In genomic region chr3:39978293-39978692, GRCh38 we compare ENCODE assay signal across 18 cellular contexts.
DNase-seq lines count a peak whose midpoint lies in the region; ATAC-seq, FAIRE-seq and TF ChIP-seq lines count a peak whose summit lies in the region.
"Had no signal": no experiment of that assay in that cellular context is flagged by ENCODE, and none has a peak within 500 bp of the region (broad histone marks: within the 10 kb centered on the region; RNA-seq: fewer than 3 reads in every experiment).

No MANE protein-coding gene starts in this region.

- H2AFZ ChIP-seq in HepG2 (ENCODE audit: low read length) (no peak overlapping the region), endothelial cell of umbilical vein (ENCODE audit: low read depth, low read length) (no peak overlapping the region), MM.1S (ENCODE audit: low read length) (no peak overlapping the region)

- H3K4me2 ChIP-seq in HepG2 (ENCODE audit: low read depth, low read length) = no peak overlapping the region
- no peak overlapping the region for H3K4me2 ChIP-seq in endothelial cell of umbilical vein (ENCODE audit: insufficient read depth, low read length)
- no peak overlapping the region for H3K4me2 ChIP-seq in MM.1S (ENCODE audit: low read depth, low read length)
- H3K4me2 ChIP-seq: BLaER1 had no signal

- BruUV-seq in HepG2 (replicated peaks; lab: Mats Ljungman, UMichigan) (no TSS peak), endothelial cell of umbilical vein (replicated peaks; lab: Mats Ljungman, UMichigan) (no TSS peak)

- H3F3A ChIP-seq in MM.1S (ENCODE audit: insufficient read depth, low read length) = no peaks in the 10 kb centered on the region

- H3K27me3 ChIP-seq in liver (ENCODE audit: control insufficient read depth in 4 of 4, insufficient read depth in 4 of 4, low read length in 3 of 4) (no peaks in the 10 kb centered on the region), HepG2 (ENCODE audit: control insufficient read depth in 1 of 2, insufficient read depth in 2 of 2, low read length in 2 of 2) (no peaks in the 10 kb centered on the region), endothelial cell of umbilical vein (ENCODE audit: control insufficient read depth in 2 of 2, insufficient read depth in 2 of 2, low read length in 2 of 2) (no peaks in the 10 kb centered on the region), MM.1S (replicated peaks; ENCODE audit: insufficient read depth, low read length) (no peaks in the 10 kb centered on the region)
- H3K27me3 ChIP-seq: BLaER1 had no signal

- intact Hi-C loops in HepG2 (cut with micrococcal nuclease; ENCODE audit: unreplicated experiment) = no loop called here
- intact Hi-C loops in endothelial cell of umbilical vein (cut with micrococcal nuclease) = loop anchor here (5.0 kb wide), 1 partner anchor 66 kb away; no protein-coding TSS in a partner anchor

- H3K79me2 ChIP-seq in HepG2 (ENCODE audit: insufficient read depth, low read length) = no peaks in the 10 kb centered on the region
- H3K79me2 ChIP-seq in endothelial cell of umbilical vein (ENCODE audit: control insufficient read depth, insufficient read depth, low read length) = no peaks in the 10 kb centered on the region
- no peaks in the 10 kb centered on the region for H3K79me2 ChIP-seq in MM.1S (ENCODE audit: low read length)

- dilution Hi-C loops in endothelial cell of umbilical vein (cut with MboI; ENCODE audit: extremely low pct_ligation_motif_present, low sequenced_read_pairs) = no loop called here

- H3K9me3 ChIP-seq in liver (ENCODE audit: control insufficient read depth in 4 of 4, low read length in 3 of 4) (no peaks in the 10 kb centered on the region), HepG2 (ENCODE audit: low read length) (no peaks in the 10 kb centered on the region), endothelial cell of umbilical vein (replicated peaks; ENCODE audit: control insufficient read depth, insufficient read depth, low read length) (no peaks in the 10 kb centered on the region), MM.1S (replicated peaks; ENCODE audit: insufficient read depth, low read length) (no peaks in the 10 kb centered on the region)
- H3K9me3 ChIP-seq: BLaER1, Caco-2 had no signal

- H3K36me3 ChIP-seq in liver (ENCODE audit: control insufficient read depth in 4 of 4, insufficient read depth in 3 of 4, low read depth in 1 of 4, low read length in 3 of 4) (no peaks in the 10 kb centered on the region), HepG2 (replicated peaks in 1 of 2; ENCODE audit: control insufficient read depth in 1 of 2, insufficient read depth in 2 of 2, low read length in 2 of 2) (no peaks in the 10 kb centered on the region), endothelial cell of umbilical vein (ENCODE audit: control insufficient read depth in 2 of 2, extremely low read depth in 1 of 2, insufficient read depth in 2 of 2, low read length in 2 of 2) (no peaks in the 10 kb centered on the region), MM.1S (replicated peaks; ENCODE audit: insufficient read depth, low read length) (no peaks in the 10 kb centered on the region)
- H3K36me3 ChIP-seq: BLaER1 had no signal

- CTCF ChIA-PET in HepG2 (lab: Yijun Ruan, JAX; ENCODE audit: low intra/inter-chr PET ratio, low total read pairs) (no interaction called here), endothelial cell of umbilical vein (lab: Charles Lee) (interaction anchor here (1.0 to 1.8 kb wide), 2 partner anchors 13 to 166 kb away, joined by 4 to 5 read pairs; no protein-coding TSS in a partner anchor)

- POLR2A ChIA-PET in HepG2 (lab: Yijun Ruan, JAX) (no interaction called here), endothelial cell of umbilical vein (lab: Charles Lee) (no interaction called here)

- FAIRE-seq in HepG2 (lab: Jason Lieb, UNC) = no peak
- no peak for FAIRE-seq in endothelial cell of umbilical vein (lab: Jason Lieb, UNC)
- FAIRE-seq: GM19239 had no signal

- H3K4me1 ChIP-seq in liver (ENCODE audit: control insufficient read depth in 4 of 4, insufficient read depth in 4 of 4, low read length in 3 of 4) (peaks cover 0 to 2% (median 0%) of the 10 kb centered on the region in 4 donors), HepG2 (ENCODE audit: insufficient read depth, low read length) (no peaks in the 10 kb centered on the region), endothelial cell of umbilical vein (ENCODE audit: control insufficient read depth, extremely low read depth, insufficient read depth, low read length) (peaks cover 18% of the 10 kb centered on the region), MM.1S (ENCODE audit: low read length) (peaks cover 17% of the 10 kb centered on the region)

- ATAC-seq in HepG2 (no peak), left lobe of liver (peak; percentile 41)

- TF ChIP-seq EP300 in HepG2 (IDR thresholded peaks at IDR 0.05; ENCODE audit: low read depth in 2 of 2, low read length in 2 of 2) (no peak), HepG2 (CRISPR knock-in tag; IDR thresholded peaks at IDR 0.05; ENCODE audit: borderline replicate concordance) (no peak)

- TF ChIP-seq POLR2A in HepG2 (IDR thresholded peaks at IDR 0.05; ENCODE audit: insufficient read depth in 1 of 2, low read depth in 2 of 2, low read length in 2 of 2) = no peak
- no peak for TF ChIP-seq POLR2A in endothelial cell of umbilical vein (IDR thresholded peaks at IDR 0.05; ENCODE audit: low read depth, low read length)

- no peaks in the 10 kb centered on the region for H3K9me1 ChIP-seq in endothelial cell of umbilical vein (replicated peaks; ENCODE audit: control insufficient read depth, extremely low read depth, insufficient read depth, low read length)

- TF ChIP-seq RAD21 in liver (IDR thresholded peaks at IDR 0.05) (no peak), HepG2 (CRISPR knock-in tag; IDR thresholded peaks at IDR 0.05) (no peak)

- no peaks in the 10 kb centered on the region for H4K20me1 ChIP-seq in HepG2 (ENCODE audit: insufficient read depth, low read length)
- H4K20me1 ChIP-seq in endothelial cell of umbilical vein (replicated peaks; ENCODE audit: control insufficient read depth, extremely low read depth, insufficient read depth, low read length) = no peaks in the 10 kb centered on the region
- H4K20me1 ChIP-seq in MM.1S (ENCODE audit: insufficient read depth, low read length) = no peaks in the 10 kb centered on the region
- H4K20me1 ChIP-seq: BLaER1 had no signal

- WGBS in liver = 68% methylated on average over 3 of the region's 3 CpGs
- WGBS in HepG2 (ENCODE audit: low lambda C conversion rate) = 57% methylated on average over 2 of the region's 3 CpGs

- H3K4me3 ChIP-seq in liver (ENCODE audit: low read depth in 1 of 3, low read length in 3 of 3) (no peak overlapping the region), HepG2 (replicated peaks in 1 of 3; ENCODE audit: insufficient read depth in 1 of 3, low read depth in 2 of 3, low read length in 3 of 3) (no peak overlapping the region), endothelial cell of umbilical vein (replicated peaks in 1 of 3; ENCODE audit: insufficient read depth in 1 of 3, low read depth in 1 of 3, low read length in 3 of 3) (no peak overlapping the region), MM.1S (ENCODE audit: low read length) (no peak overlapping the region)
- H3K4me3 ChIP-seq: BLaER1 had no signal

- TF ChIP-seq CTCF in liver (IDR thresholded peaks at IDR 0.05; ENCODE audit: low read depth, low read length, missing input control) (no peak), HepG2 (CRISPR knock-in tag; IDR thresholded peaks at IDR 0.05) (no peak), endothelial cell of umbilical vein (IDR thresholded peaks at IDR 0.05; ENCODE audit: extremely low read depth in 1 of 2, insufficient read depth in 1 of 2, low read depth in 1 of 2, low read length in 2 of 2) (no peak), MM.1S (IDR thresholded peaks at IDR 0.05; ENCODE audit: low read length) (no peak)

- H3K9ac ChIP-seq in liver (ENCODE audit: low read depth in 1 of 2, low read length in 2 of 2) (no peak overlapping the region), HepG2 (ENCODE audit: insufficient read depth, low read depth, low read length) (no peak overlapping the region), endothelial cell of umbilical vein (replicated peaks; ENCODE audit: extremely low read depth, insufficient read depth, low read length) (no peak overlapping the region), MM.1S (ENCODE audit: low read length) (no peak overlapping the region)
- H3K9ac ChIP-seq: BLaER1 had no signal

- H3K9me2 ChIP-seq in MM.1S (replicated peaks; ENCODE audit: insufficient read depth, low read length) = no peaks in the 10 kb centered on the region

- H3K27ac ChIP-seq in liver (ENCODE audit: low read depth in 1 of 2, low read length in 2 of 2) (no peak overlapping the region), HepG2 (ENCODE audit: extremely low read length, insufficient read depth, low read length) (no peak overlapping the region), endothelial cell of umbilical vein (ENCODE audit: insufficient read depth, low read depth, low read length) (no peak overlapping the region), MM.1S (ENCODE audit: low read length) (no peak overlapping the region)
- H3K27ac ChIP-seq: BLaER1 had no signal

- in situ Hi-C loops in HepG2 (cut with HindIII; ENCODE audit: extremely low pct_ligation_motif_present, low pct_unique_long_range_greater_than_20kb) = no loop called here

- DNase-seq in HepG2 (ENCODE audit: low spot score) = no peak
- DNase-seq in endothelial cell of umbilical vein (ENCODE audit: low read depth, low spot score) = peak; percentile 21
- DNase-seq in left lobe of liver (ENCODE audit: low spot score) = no peak
- no peak for DNase-seq in MM.1S
- DNase-seq in GM03348 (ENCODE audit: low spot score) = no peak
- no peak for DNase-seq in activated CD4-positive, alpha-beta T cell treated with anti-CD3 and anti-CD28 coated beads, Interleukin-2, amount 50 U/mL, for 48 hours
- DNase-seq: 8988T; AML-193; Caco-2; CD8-positive, alpha-beta memory T cell; DMS79 treated with DMSO at 0.1 percent for 48 hours; EL; GDM1; GOT3; H9 had no signal

TF ChIP-seq in liver, 16 proteins besides CTCF, POLR2A, EP300 and RAD21:
- TF ChIP-seq SP1 (IDR thresholded peaks at IDR 0.05) (no peak), NR2F2 (IDR thresholded peaks at IDR 0.05) (peak; percentile 54)
TF ChIP-seq in liver: peak in this region for 1.

TF ChIP-seq in HepG2, 621 proteins besides CTCF, POLR2A, EP300 and RAD21:
- no peak for TF ChIP-seq ZNF326 (CRISPR knock-in tag; IDR thresholded peaks at IDR 0.05; ENCODE audit: borderline replicate concordance)
- no peak for TF ChIP-seq ZIK1 (CRISPR knock-in tag; IDR thresholded peaks at IDR 0.05; ENCODE audit: borderline replicate concordance, low read depth)
- no peak for TF ChIP-seq ZNF558 (CRISPR knock-in tag; IDR thresholded peaks at IDR 0.05; ENCODE audit: borderline replicate concordance)

TF ChIP-seq in endothelial cell of umbilical vein, 7 proteins besides CTCF, POLR2A, EP300 and RAD21 (continues in another document):
- TF ChIP-seq GATA2 (IDR thresholded peaks at IDR 0.05; ENCODE audit: insufficient read depth, insufficient read length, low read depth, low read length) (no peak), MYC (IDR thresholded peaks at IDR 0.05; ENCODE audit: low read depth, low read length) (no peak), POLR2AphosphoS5 (IDR thresholded peaks at IDR 0.05; ENCODE audit: insufficient read depth, low read depth, low read length) (no peak), MAX (IDR thresholded peaks at IDR 0.05; ENCODE audit: insufficient read depth, insufficient read length) (no peak)
